21 cellular contexts compared by ENCODE assay signal in the genomic region with DNA sequence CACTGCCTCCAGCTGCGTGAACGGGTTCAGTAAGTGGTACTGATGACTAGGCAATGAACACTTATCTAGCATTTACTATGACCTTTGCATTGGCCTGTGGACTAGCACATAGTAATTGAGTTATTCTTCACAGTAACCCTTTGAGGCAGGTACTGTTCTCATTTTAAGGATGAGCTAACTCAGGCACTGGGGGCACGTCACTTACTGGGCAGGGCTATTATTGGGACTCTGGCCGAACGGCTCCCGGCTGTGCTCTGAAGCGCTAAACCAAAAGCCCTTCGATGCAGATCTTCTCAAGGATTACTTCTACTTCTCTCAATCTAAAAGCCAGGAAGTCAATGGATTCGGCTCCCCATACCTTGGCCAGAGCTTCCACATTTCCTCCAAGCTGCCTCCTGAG. TPM values are rescaled to one million over a fixed set of nuclear protein-coding genes. Genes with fewer than 3 reads are reported as not detected.
"Had no signal": no experiment of that assay in that cellular context is flagged by ENCODE, and none has a peak within 500 bp of the region (broad histone marks: within the 10 kb centered on the region; RNA-seq: fewer than 3 reads in every experiment).

No MANE protein-coding gene starts in this region.

- H3K4me2 ChIP-seq: smooth muscle cell had no signal

- H3K27me3 ChIP-seq: heart right ventricle, neutrophil, right atrium auricular region, sigmoid colon, tibial nerve, upper lobe of right lung, vagina had no signal

- DNase-seq: cortex of kidney; dorsolateral prefrontal cortex; effector CD8-positive, alpha-beta T cell; heart right ventricle; hypothalamus; kidney glomerular epithelial cell; mesendoderm; naive B cell; sigmoid colon; stimulated activated CD4-positive, alpha-beta T cell treated with anti-CD3 and anti-CD28 coated beads, Interleukin-2, amount 100 ng/mL, for 48 hours; stimulated activated naive CD4-positive, alpha-beta T cell treated with Interleukin-2 at 50 U/mL for 16 hours; upper lobe of right lung had no signal

- H3K9me3 ChIP-seq: heart right ventricle, neutrophil, right atrium auricular region, sigmoid colon, suprapubic skin, tibial nerve, upper lobe of right lung, vagina had no signal

- H3K36me3 ChIP-seq: heart right ventricle, neutrophil, right atrium auricular region, sigmoid colon, suprapubic skin, tibial nerve, upper lobe of right lung, vagina had no signal

- H3K4me3 ChIP-seq: dorsolateral prefrontal cortex, heart right ventricle, right atrium auricular region, sigmoid colon, smooth muscle cell, suprapubic skin, tibial nerve, upper lobe of right lung, vagina had no signal

- ATAC-seq: esophagus mucosa, heart right ventricle had no signal

- H3K4me1 ChIP-seq: right atrium auricular region, suprapubic skin, tibial nerve, upper lobe of right lung, vagina had no signal

- H3K27ac ChIP-seq: dorsolateral prefrontal cortex, heart right ventricle, neutrophil, right atrium auricular region, sigmoid colon, suprapubic skin, tibial nerve, upper lobe of right lung, vagina had no signal

RNA-seq across cellular contexts. Expression of gene WIPF3, which starts 38.3 kb away (rescaled TPM):
- total RNA-seq: lung microvascular endothelial cell, osteoblast had no signal
